30 cellular contexts compared by ENCODE assay signal in the genomic region with DNA sequence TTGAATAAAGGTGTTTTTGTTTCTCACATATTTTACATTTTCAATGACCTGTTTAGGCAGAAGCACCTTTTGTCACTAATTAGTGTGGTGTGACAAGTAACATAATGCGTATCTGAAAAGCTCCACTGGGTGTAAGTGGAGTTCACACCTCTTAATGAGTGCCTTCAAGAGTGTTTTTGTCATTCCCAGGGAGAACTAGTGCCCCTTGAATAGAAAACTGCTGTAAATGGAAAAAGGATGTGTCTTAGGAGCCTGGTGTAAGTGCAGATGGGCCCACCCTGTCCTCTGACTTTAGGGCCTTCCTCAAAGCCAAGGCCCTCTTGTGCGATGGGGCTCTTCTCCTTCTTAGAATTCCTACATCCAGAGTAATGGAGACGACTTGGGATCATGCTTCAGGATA.
"Had no signal": no experiment of that assay in that cellular context is flagged by ENCODE, and none has a peak within 500 bp of the region (broad histone marks: within the 10 kb centered on the region; RNA-seq: fewer than 3 reads in every experiment).

No MANE protein-coding gene starts in this region.

- H3K27ac ChIP-seq: adrenal gland, body of pancreas, breast epithelium, SJCRH30, SK-N-MC had no signal

- H3K36me3 ChIP-seq: adrenal gland, breast epithelium, SJCRH30 had no signal

- H3K4me1 ChIP-seq: adrenal gland, body of pancreas, breast epithelium, SJCRH30 had no signal

- H3K27me3 ChIP-seq: adrenal gland, body of pancreas, breast epithelium, SJCRH30 had no signal

- H3K4me1 Mint-ChIP-seq: activated CD4-positive, alpha-beta T cell treated with anti-CD3 and anti-CD28 coated beads for 36 hours; activated CD4-positive, alpha-beta T cell treated with anti-CD3 and anti-CD28 coated beads, Interleukin-2, amount 10 ng/mL, durations not matched to agents 7 days and 5 days had no signal

- H3K27ac Mint-ChIP-seq: activated CD4-positive, alpha-beta T cell treated with anti-CD3 and anti-CD28 coated beads for 36 hours; activated CD4-positive, alpha-beta T cell treated with anti-CD3 and anti-CD28 coated beads, Interleukin-2, amount 10 ng/mL, durations not matched to agents 7 days and 5 days; activated naive CD4-positive, alpha-beta T cell treated with anti-CD3 and anti-CD28 coated beads for 36 hours; activated naive CD4-positive, alpha-beta T cell treated with anti-CD3 and anti-CD28 coated beads, Interleukin-2, amount 50 U/mL, for 72 hours; activated T-helper 1 cell treated with anti-CD3 and anti-CD28 coated beads, Interleukin-12 subunit alpha, Interleukin-12 subunit beta, Interleukin-2, Interleukin-4 antibody, amounts not matched to agents 30 ng/mL and 10 ng/mL and 1 ng/mL, durations not matched to agents 14 hours and 24 hours and 36 hours had no signal

- H3K4me3 ChIP-seq: adrenal gland, body of pancreas, breast epithelium, SJCRH30, SK-N-MC had no signal

- H3K9me3 ChIP-seq: body of pancreas, breast epithelium, SJCRH30 had no signal

- DNase-seq: activated CD4-positive, alpha-beta T cell treated with anti-CD3 and anti-CD28 coated beads for 36 hours; activated CD4-positive, alpha-beta T cell treated with anti-CD3 and anti-CD28 coated beads, Interleukin-2, amount 10 ng/mL, durations not matched to agents 7 days and 5 days; activated CD4-positive, alpha-beta T cell treated with anti-CD3 and anti-CD28 coated beads, Interleukin-2, amount 50 U/mL, for 48 hours; activated CD8-positive, alpha-beta memory T cell treated with anti-CD3 and anti-CD28 coated beads, Interleukin-2, amount 50 U/mL, for 4 hours; activated gamma-delta T cell treated with Interleukin-2 at 50 U/mL for 16 hours; activated naive CD4-positive, alpha-beta T cell treated with anti-CD3 and anti-CD28 coated beads for 36 hours; activated T-cell treated with anti-CD3 and anti-CD28 coated beads for 4 hours; activated T-cell treated with anti-CD3 and anti-CD28 coated beads, Interleukin-2, amount 50 U/mL, for 4 hours; adrenal gland; body of pancreas; NCI-H1092 treated with DMSO at 0.1 percent for 48 hours; NCI-H146; NCI-H187; NCI-H2029 treated with DMSO at 0.1 percent for 48 hours; NCI-H2107; NCI-H2171; NCI-H510A; NCI-H526; NCI-H748 treated with DMSO at 0.1 percent for 48 hours; NK-92 treated with Interleukin-12 subunit alpha and Interleukin-12 subunit beta, amount 100 ng/mL, for 24 hours; OCI-M1; SHP77; SJCRH30; T1000 had no signal

- H3K4me3 Mint-ChIP-seq: activated CD4-positive, alpha-beta T cell treated with anti-CD3 and anti-CD28 coated beads for 36 hours; activated CD4-positive, alpha-beta T cell treated with anti-CD3 and anti-CD28 coated beads, Interleukin-2, amount 10 ng/mL, durations not matched to agents 7 days and 5 days; activated naive CD4-positive, alpha-beta T cell treated with anti-CD3 and anti-CD28 coated beads for 36 hours; activated T-cell treated with anti-CD3 and anti-CD28 coated beads, Interleukin-2, amount 50 U/mL, for 4 hours; activated T-helper 1 cell treated with anti-CD3 and anti-CD28 coated beads, Interleukin-12 subunit alpha, Interleukin-12 subunit beta, Interleukin-2, Interleukin-4 antibody, amounts not matched to agents 30 ng/mL and 10 ng/mL and 1 ng/mL, durations not matched to agents 14 hours and 24 hours and 36 hours had no signal

- ATAC-seq: activated CD4-positive, alpha-beta T cell treated with anti-CD3 and anti-CD28 coated beads for 36 hours; activated CD4-positive, CD25-positive, alpha-beta regulatory T cell treated with anti-CD3 and anti-CD28 coated beads, Interleukin-2, amount 50 U/mL, for 24 hours; activated naive CD4-positive, alpha-beta T cell treated with anti-CD3 and anti-CD28 coated beads, Interleukin-2, amount 50 U/mL, for 72 hours; activated T-cell treated with anti-CD3 and anti-CD28 coated beads, Interleukin-2, amount 50 U/mL, for 4 hours; body of pancreas had no signal

- H3K27me3 Mint-ChIP-seq: activated CD4-positive, alpha-beta T cell treated with anti-CD3 and anti-CD28 coated beads for 36 hours; activated CD4-positive, alpha-beta T cell treated with anti-CD3 and anti-CD28 coated beads, Interleukin-2, amount 10 ng/mL, durations not matched to agents 7 days and 5 days had no signal

- FAIRE-seq: astrocyte had no signal
